ENCODE assay signal across 1 cellular context in genomic region chr6:138981416-138981815, GRCh38.
TF ChIP-seq lines count a peak whose summit lies in the region.

No MANE protein-coding gene starts in this region.

TF ChIP-seq in K562, 482 proteins besides CTCF, POLR2A, EP300 and RAD21 (continued from another document):
- TF ChIP-seq PURB (CRISPR knock-in tag; IDR thresholded peaks at IDR 0.05; ENCODE audit: low read depth) (no peak), KDM1A (IDR thresholded peaks at IDR 0.05) (peak; percentile 96 to 97), COPS2 (conservative IDR thresholded peaks at IDR 0.05) (no peak), HDAC1 (IDR thresholded peaks at IDR 0.05) (peak in 1 of 2 experiments; percentile 88; a peak in 2 of 4 replicates), KLF1 (tag; IDR thresholded peaks at IDR 0.05) (peak; percentile 66), RCOR1 (IDR thresholded peaks at IDR 0.05; ENCODE audit: borderline replicate concordance in 1 of 2, low read depth in 2 of 2, low read length in 2 of 2) (peak; percentile 83 to 97), TRIM24 (IDR thresholded peaks at IDR 0.05) (no peak), FOSL1 (tag; conservative IDR thresholded peaks at IDR 0.05) (peak; percentile 57), HDAC3 (IDR thresholded peaks at IDR 0.05; ENCODE audit: borderline replicate concordance, partially characterized antibody) (no peak), TCF3 (CRISPR knock-in tag; IDR thresholded peaks at IDR 0.05) (peak; percentile 61), ZNF584 (CRISPR knock-in tag; IDR thresholded peaks at IDR 0.05; ENCODE audit: low read depth) (0 out of 2 replicates have a peak, but pooled peaks have one; percentile 29), SMC3 (conservative IDR thresholded peaks at IDR 0.05; ENCODE audit: insufficient read depth, low read depth, low read length) (no peak), HDAC2 (IDR thresholded peaks at IDR 0.05) (peak; percentile 94), ZNF274 (IDR thresholded peaks at IDR 0.05; ENCODE audit: borderline replicate concordance, low read depth, low read length) (no peak), SRF (CRISPR knock-in tag; IDR thresholded peaks at IDR 0.05) (no peak), MEF2D (tag; conservative IDR thresholded peaks at IDR 0.05; ENCODE audit: low read depth) (peak; percentile 49; the same call in 1 of the 2 replicates), POU5F1 (IDR thresholded peaks at IDR 0.05; ENCODE audit: borderline replicate concordance, low read depth, low read length, partially characterized antibody) (no peak), GABPB2 (CRISPR knock-in tag; conservative IDR thresholded peaks at IDR 0.05) (no peak), MNT (conservative IDR thresholded peaks at IDR 0.05) (peak in 1 of 2 experiments; percentile 22; a peak in 1 of 4 replicates), HES1 (IDR thresholded peaks at IDR 0.05; ENCODE audit: low read depth) (peak; percentile 62; the same call in 1 of the 2 replicates), CBFA2T3 (IDR thresholded peaks at IDR 0.05) (peak; percentile 75), FOXM1 (IDR thresholded peaks at IDR 0.05; ENCODE audit: low read depth) (no peak), FOXM1 (CRISPR knock-in tag; IDR thresholded peaks at IDR 0.05; ENCODE audit: low read depth) (no peak), ZNF175 (CRISPR knock-in tag; IDR thresholded peaks at IDR 0.05; ENCODE audit: low read depth) (no peak), ARID3A (IDR thresholded peaks at IDR 0.05; ENCODE audit: borderline replicate concordance, low read depth, low read length) (no peak), CBFA2T2 (conservative IDR thresholded peaks at IDR 0.05) (peak; percentile 28; the same call in 1 of the 2 replicates), PBX2 (CRISPR knock-in tag; IDR thresholded peaks at IDR 0.05; ENCODE audit: low read depth) (no peak), PBX2 (tag; conservative IDR thresholded peaks at IDR 0.05; ENCODE audit: low read depth) (peak; percentile 75), TAL1 (IDR thresholded peaks at IDR 0.05) (peak; percentile 22; the same call in 1 of the 2 replicates), MLLT1 (IDR thresholded peaks at IDR 0.05) (0 out of 4 replicates have a peak, but pooled peaks of 1 of the 2 experiments have one; percentile 47)
